26 cellular contexts compared by ENCODE assay signal in genomic region chr10:86316274-86316835, GRCh38. TPM values are rescaled to one million over a fixed set of nuclear protein-coding genes. Genes with fewer than 3 reads are reported as not detected.
DNase-seq lines count a peak whose midpoint lies in the region; ATAC-seq and TF ChIP-seq lines count a peak whose summit lies in the region.
"Had no signal": no experiment of that assay in that cellular context is flagged by ENCODE, and none has a peak within 500 bp of the region (broad histone marks: within the 10 kb centered on the region; RNA-seq: fewer than 3 reads in every experiment).

No MANE protein-coding gene starts in this region.

- no peaks in the 10 kb centered on the region for H3K27me3 Mint-ChIP-seq in endodermal cell (ENCODE audit: insufficient read depth)

- no peak overlapping the region for H3K27ac Mint-ChIP-seq in endodermal cell

- H3K36me3 Mint-ChIP-seq in endodermal cell (ENCODE audit: low read depth), result no peaks in the 10 kb centered on the region

- H3K27ac ChIP-seq in angular gyrus (ENCODE audit: low read depth, low read length) (peak overlapping the region; percentile 72), endodermal cell (ENCODE audit: low read depth, low read length) (no peak overlapping the region), temporal lobe (ENCODE audit: low read depth, low read length) (peak overlapping the region; percentile 98)
- H3K27ac ChIP-seq: A549, GM23248, HL-60 had no signal

- no peak overlapping the region for H3K9ac ChIP-seq in endodermal cell (ENCODE audit: extremely low read depth, low read length, poor library complexity, severe bottlenecking)
- H3K9ac ChIP-seq: GM23248 had no signal

- H3K4me3 ChIP-seq in endodermal cell (ENCODE audit: low read length), result no peak overlapping the region
- H3K4me3 ChIP-seq: A549, GM23248, K562, MG63 had no signal

- ATAC-seq in GM18520 (IDR thresholded peaks at IDR 0.05; ENCODE audit: unreplicated experiment), result no peak
- ATAC-seq: A549, HCT116, HepG2, K562 had no signal

- no peaks in the 10 kb centered on the region for H3K9me3 Mint-ChIP-seq in endodermal cell

- H3K4me1 Mint-ChIP-seq in endodermal cell, result no peaks in the 10 kb centered on the region

- no peaks in the 10 kb centered on the region for H3K9me3 ChIP-seq in endodermal cell (ENCODE audit: control insufficient read depth, low read length)
- H3K9me3 ChIP-seq: A549, BE2C, MG63 had no signal

- intact Hi-C loops in posterior vena cava (cut with DNase I), result no loop called here

- no peaks in the 10 kb centered on the region for H3K4me1 ChIP-seq in endodermal cell (ENCODE audit: control insufficient read depth, insufficient read depth, low read length)
- H3K4me1 ChIP-seq: A549 had no signal

- no peaks in the 10 kb centered on the region for H3K36me3 ChIP-seq in endodermal cell (ENCODE audit: control insufficient read depth, insufficient read depth, low read length)
- H3K36me3 ChIP-seq: BE2C, MG63 had no signal

- no peaks in the 10 kb centered on the region for H3K27me3 ChIP-seq in endodermal cell (ENCODE audit: control insufficient read depth, insufficient read depth, low read length, poor library complexity, severe bottlenecking)
- H3K27me3 ChIP-seq: BE2C, MG63 had no signal

- TF ChIP-seq CTCF in endodermal cell (conservative IDR thresholded peaks at IDR 0.05), result no peak

- 92 to 100% methylated on average over 2 to 4 of the region's 4 CpGs for WGBS in endodermal cell (ENCODE audit: insufficient coverage in 1 of 2, insufficient read length in 1 of 2), 2 experiments

- DNase-seq in endodermal cell (peak; percentile 29), posterior vena cava (ENCODE audit: low spot score) (peak; percentile 58), NCI-H748 (lab: John Stamatoyannopoulos, UW; ENCODE audit: unreplicated experiment) (no peak)
- no peak for DNase-seq in NK-92 treated with Interleukin-12 subunit alpha and Interleukin-12 subunit beta, amount 100 ng/mL, for 24 hours (lab: John Stamatoyannopoulos, UW)
- DNase-seq: BE2C, DMS53, GDM1, GM23248, MG63, NCI-H1417, NCI-H1694 treated with DMSO at 0.1 percent for 48 hours, NCI-H2081 treated with DMSO at 0.1 percent for 48 hours, NCI-H2171 treated with DMSO at 0.1 percent for 48 hours, NCI-H446, NCI-H526, Right ventricle myocardium superior had no signal

- no peak overlapping the region for H3K4me3 Mint-ChIP-seq in endodermal cell

RNA-seq across cellular contexts. Expression of gene GRID1, which starts 50.2 kb away (rescaled TPM):
- under 1 TPM; 0.13 to 0.53 TPM for total RNA-seq in endodermal cell
- 1.1 TPM for polyA plus RNA-seq in endodermal cell (2013, experiment 1 of 2)
- polyA plus RNA-seq in endodermal cell (2013, experiment 2 of 2), result 0.87 TPM
- total RNA-seq in posterior vena cava, result 1 to 10 TPM; 4.4 to 5.6 TPM
- total RNA-seq in temporal lobe, result 8.6 TPM
- total RNA-seq: GM23248, HepG2, HT-29, LHCN-M2 had no signal
- polyA plus RNA-seq: GM23248 had no signal

Comparison
In these comparisons a context has a peak if more than half of its experiments do, and no peak if none do; other contexts are left out.
1. DNase-seq: peak in endodermal cell (single experiment) and posterior vena cava (single experiment); none in NK-92 treated with Interleukin-12 subunit alpha and Interleukin-12 subunit beta, amount 100 ng/mL, for 24 hours (single experiment) and NCI-H748 (single experiment).